ENCODE assay signal across 22 cellular contexts in genomic region chr1:147636314-147636713, GRCh38.
"Had no signal": no experiment of that assay in that cellular context is flagged by ENCODE, and none has a peak within 500 bp of the region (broad histone marks: within the 10 kb centered on the region; RNA-seq: fewer than 3 reads in every experiment).

No MANE protein-coding gene starts in this region.

- H3K27ac ChIP-seq: KMS-11, RWPE1 had no signal

- DNase-seq: IMR-90, Kasumi-1, MM.1S, NCI-H1092 treated with DMSO at 0.1 percent for 48 hours, NCI-H1436, NCI-H187, NCI-H2029, NCI-H2081 treated with DMSO at 0.1 percent for 48 hours, NCI-H2171, NCI-H226, NCI-H446, NCI-H510A, NCI-H524 treated with DMSO at 0.1 percent for 48 hours, NCI-H69, NCI-H774, PC-3, SHP77, SK-N-SH, SW 1271 had no signal

- ATAC-seq: Panc1, PC-3 had no signal

- H3K9ac ChIP-seq: KMS-11, SK-N-SH had no signal

- H3K9me3 ChIP-seq: SK-N-SH had no signal

- H3K4me2 ChIP-seq: KMS-11, SK-N-SH had no signal
